In genomic region chr15:65395567-65396185, GRCh38 we compare ENCODE assay signal across 23 cellular contexts. TPM values are rescaled to one million over a fixed set of nuclear protein-coding genes. Genes with fewer than 3 reads are reported as not detected.
A peak's percentile ranks its signal among the peaks of the same experiment; 100 is the strongest.
DNase-seq lines count a peak whose midpoint lies in the region; TF ChIP-seq lines count a peak whose summit lies in the region.
"Had no signal": no experiment of that assay in that cellular context is flagged by ENCODE, and none has a peak within 500 bp of the region (broad histone marks: within the 10 kb centered on the region; RNA-seq: fewer than 3 reads in every experiment).

No MANE protein-coding gene starts in this region.

- no peak overlapping the region for H3K4ac ChIP-seq in H9 (ENCODE audit: low read depth, low read length)

- H4K8ac ChIP-seq in H9 (replicated peaks; ENCODE audit: insufficient read length, low read depth, low read length): no peak overlapping the region

- no CpG with 5 or more reads among the region's 69 CpGs for WGBS in H9 (ENCODE audit: extremely low coverage, insufficient read length, low lambda C conversion rate)

- H3K18ac ChIP-seq in H9 (ENCODE audit: insufficient read length, low read depth, low read length): no peak overlapping the region

- H3K27ac ChIP-seq in H9 (ENCODE audit: insufficient read length, low read depth, low read length) (no peak overlapping the region), coronary artery (no peak overlapping the region)
- H3K27ac ChIP-seq: esophagus squamous epithelium, stomach had no signal

- no peaks in the 10 kb centered on the region for H4K20me1 ChIP-seq in H9 (ENCODE audit: control insufficient read depth, insufficient read depth, insufficient read length)

- no peaks in the 10 kb centered on the region for H3K9me3 ChIP-seq in H9 (ENCODE audit: control insufficient read depth, low read depth, low read length)
- H3K9me3 ChIP-seq: esophagus squamous epithelium, stomach had no signal

- H3K27ac Mint-ChIP-seq in H9 (no peak overlapping the region), nephron progenitor cell (no peak overlapping the region)
- H3K27ac Mint-ChIP-seq: natural killer cell had no signal

- no peak overlapping the region for H3K23ac ChIP-seq in H9 (ENCODE audit: insufficient read length, low read depth, low read length)

- H4K5ac ChIP-seq in H9 (ENCODE audit: insufficient read length, low read depth, low read length): no peak overlapping the region

- no peak overlapping the region for H2BK12ac ChIP-seq in H9 (ENCODE audit: insufficient read length, low read depth, low read length)

- peak overlapping the region; percentile 57 for H3K4me3 ChIP-seq in coronary artery

- DNase-seq in NCI-H146 (lab: John Stamatoyannopoulos, UW) (peak; percentile 34), NCI-H146 treated with DMSO at 0.1 percent for 48 hours (lab: John Stamatoyannopoulos, UW; ENCODE audit: unreplicated experiment) (no peak), H9 (no peak), coronary artery (ENCODE audit: low spot score) (no peak), nephron progenitor cell (peak; percentile 56), NCI-H2171 treated with DMSO at 0.1 percent for 48 hours (lab: John Stamatoyannopoulos, UW) (no peak), glomerular visceral epithelial cell (ENCODE audit: extremely low spot score) (no peak)
- DNase-seq in activated CD8-positive, alpha-beta memory T cell treated with anti-CD3 and anti-CD28 coated beads, Interleukin-2, amount 50 U/mL, for 4 hours: no peak
- DNase-seq: activated CD4-positive, alpha-beta T cell treated with anti-CD3 and anti-CD28 coated beads for 4 hours; activated effector memory CD4-positive, alpha-beta T cell treated with anti-CD3 and anti-CD28 coated beads, Interleukin-2, amount 50 U/mL, for 16 hours; caudate nucleus; effector CD4-positive, alpha-beta T cell; EL; esophagus squamous epithelium; mesenchymal stem cell; natural killer cell; NCI-H1417 treated with DMSO at 0.1 percent for 48 hours; NCI-H446; NK-92 treated with Interleukin-12 subunit alpha and Interleukin-12 subunit beta, amount 100 ng/mL, for 24 hours; stimulated activated CD4-positive, alpha-beta T cell treated with anti-CD3 and anti-CD28 coated beads, Interleukin-2, amount 100 ng/mL, for 48 hours; stomach had no signal

- no peak overlapping the region for H3K56ac ChIP-seq in H9 (ENCODE audit: insufficient read length, low read depth, low read length)

- H3K4me3 Mint-ChIP-seq in H9 (no peak overlapping the region), nephron progenitor cell (no peak overlapping the region)

- H3K23me2 ChIP-seq in H9 (ENCODE audit: insufficient read length, low read depth, low read length, poor library complexity, severe bottlenecking): peaks cover 11% of the 10 kb centered on the region

- TF ChIP-seq CTCF in H9 (conservative IDR thresholded peaks at IDR 0.05) (peak; percentile 21; the same call in 1 of the 3 replicates), coronary artery (IDR thresholded peaks at IDR 0.05) (no peak), nephron progenitor cell (IDR thresholded peaks at IDR 0.05) (no peak)

- no peak overlapping the region for H2AK5ac ChIP-seq in H9 (ENCODE audit: insufficient read length, low read length)

- no peak overlapping the region for H2BK120ac ChIP-seq in H9 (ENCODE audit: low read depth, low read length, poor library complexity, severe bottlenecking)

- no peak overlapping the region for H2BK5ac ChIP-seq in H9 (ENCODE audit: insufficient read length, low read length)

- peak overlapping the region; percentile 76 for H3K4me2 ChIP-seq in H9 (ENCODE audit: insufficient read depth, insufficient read length, low read length)

- no peaks in the 10 kb centered on the region for H3K9me3 Mint-ChIP-seq in H9
- no peaks in the 10 kb centered on the region for H3K9me3 Mint-ChIP-seq in nephron progenitor cell
- H3K9me3 Mint-ChIP-seq: natural killer cell had no signal

- peaks cover 18% of the 10 kb centered on the region; the same call in 1 of the 2 replicates for H3K27me3 ChIP-seq in H9 (ENCODE audit: insufficient read depth, low read length)

- H3K36me3 Mint-ChIP-seq in H9 (ENCODE audit: insufficient read depth in 1 of 3, low read depth in 3 of 3) (peaks cover 22 to 47% (median 32%) of the 10 kb centered on the region in 3 experiments; a peak in 6 of 7 replicates), nephron progenitor cell (ENCODE audit: low read depth) (peaks cover 71% of the 10 kb centered on the region)
- H3K36me3 Mint-ChIP-seq: natural killer cell had no signal

- H3T11ph ChIP-seq in H9 (ENCODE audit: low read length): no peak overlapping the region

- H3K27me3 Mint-ChIP-seq in H9 (ENCODE audit: low read depth) (peaks cover 12% of the 10 kb centered on the region), nephron progenitor cell (ENCODE audit: low read depth, poor library complexity) (peaks cover 78% of the 10 kb centered on the region)

- H2BK20ac ChIP-seq in H9 (ENCODE audit: low read depth, low read length, poor library complexity, severe bottlenecking): no peak overlapping the region

- H3K79me1 ChIP-seq in H9 (ENCODE audit: insufficient read depth, low read depth, low read length, poor library complexity, severe bottlenecking): no peaks in the 10 kb centered on the region

- no peak overlapping the region for H3K9ac ChIP-seq in H9 (ENCODE audit: extremely low read depth, insufficient read length, low read length)

- H3K14ac ChIP-seq in H9 (ENCODE audit: insufficient read depth, low read length): 0 out of 2 replicates have a peak overlapping the region, but pooled peaks have one; percentile 46

- no peaks in the 10 kb centered on the region for H3K79me2 ChIP-seq in H9 (ENCODE audit: insufficient read depth, low read length)

- H2BK15ac ChIP-seq in H9 (ENCODE audit: low read depth, low read length): no peak overlapping the region

- no peak overlapping the region for H2AFZ ChIP-seq in H9 (ENCODE audit: low read length)

- peaks cover 2 to 22% of the 10 kb centered on the region in 2 experiments; a peak in 3 of 4 replicates for H3K4me1 Mint-ChIP-seq in H9
- H3K4me1 Mint-ChIP-seq in nephron progenitor cell: peaks cover 20% of the 10 kb centered on the region

- H4K91ac ChIP-seq in H9 (ENCODE audit: insufficient read length, low read depth, low read length): no peak overlapping the region

- H3K4me1 ChIP-seq in H9 (ENCODE audit: insufficient read depth, low read length): no peaks in the 10 kb centered on the region

RNA-seq across cellular contexts. Expression of gene IGDCC3, which starts 17.9 kb away (rescaled TPM):
- 17.9 and 18.9 TPM in 2 replicates for total RNA-seq in H9 (2021)
- total RNA-seq: esophagus squamous epithelium, natural killer cell, posterior vena cava, RPMI7951 had no signal

RNA-seq across cellular contexts. Expression of gene IGDCC4, which starts 27.1 kb away (rescaled TPM):
- total RNA-seq in H9 (2021): 19.8 and 21.7 TPM in 2 replicates

Comparison
In these comparisons a context has a peak if more than half of its experiments do, and no peak if none do; other contexts are left out.
1. DNase-seq: peak in NCI-H146 (single experiment) and nephron progenitor cell (single experiment); none in NCI-H146 treated with DMSO at 0.1 percent for 48 hours (single experiment), H9 (single experiment), coronary artery (single experiment), NCI-H2171 treated with DMSO at 0.1 percent for 48 hours (single experiment), activated CD8-positive, alpha-beta memory T cell treated with anti-CD3 and anti-CD28 coated beads, Interleukin-2, amount 50 U/mL, for 4 hours (single experiment) and glomerular visceral epithelial cell (single experiment).